30 cellular contexts compared by ENCODE assay signal in the genomic region with DNA sequence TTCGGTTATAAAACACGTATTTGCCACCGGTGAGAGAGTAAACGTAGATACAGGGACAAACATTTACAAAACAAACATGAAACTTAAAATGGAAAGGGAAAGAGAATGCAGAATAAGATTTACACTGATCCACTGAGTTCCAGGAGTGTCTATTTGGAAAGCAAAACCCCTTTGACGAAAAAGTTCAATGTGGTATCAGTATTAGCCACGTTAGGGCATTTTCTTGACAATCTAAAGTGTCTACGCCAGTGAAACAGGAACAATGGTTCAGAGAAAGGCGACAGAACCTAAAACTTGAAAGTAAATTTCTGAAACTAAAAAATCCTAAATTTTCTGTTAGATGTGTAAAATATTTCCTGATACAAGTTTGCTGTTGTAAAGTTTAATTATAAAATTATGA.
"Had no signal": no experiment of that assay in that cellular context is flagged by ENCODE, and none has a peak within 500 bp of the region (broad histone marks: within the 10 kb centered on the region; RNA-seq: fewer than 3 reads in every experiment).

No MANE protein-coding gene starts in this region.

- H3K27me3 ChIP-seq: adrenal gland, body of pancreas had no signal

- H3K36me3 ChIP-seq: adrenal gland had no signal

- DNase-seq: activated CD4-positive, alpha-beta memory T cell treated with anti-CD3 and anti-CD28 coated beads for 36 hours; activated CD4-positive, alpha-beta T cell treated with anti-CD3 and anti-CD28 coated beads for 36 hours; activated CD4-positive, alpha-beta T cell treated with anti-CD3 and anti-CD28 coated beads, Interleukin-2, amount 10 ng/mL, durations not matched to agents 24 days and 14 days; activated CD4-positive, CD25-positive, alpha-beta regulatory T cell; activated CD4-positive, CD25-positive, alpha-beta regulatory T cell treated with anti-CD3 and anti-CD28 coated beads, Interleukin-2, amount 50 U/mL, for 72 hours; activated CD8-positive, alpha-beta memory T cell treated with anti-CD3 and anti-CD28 coated beads, Interleukin-2, amount 10 ng/mL, durations not matched to agents 7 days and 5 days; activated CD8-positive, alpha-beta memory T cell treated with anti-CD3 and anti-CD28 coated beads, Interleukin-2, amount 50 U/mL, for 4 hours; activated CD8-positive, alpha-beta T cell treated with anti-CD3 and anti-CD28 coated beads, Interleukin-2, amount 10 ng/mL, durations not matched to agents 7 days and 5 days; activated effector memory CD4-positive, alpha-beta T cell treated with anti-CD3 and anti-CD28 coated beads, Interleukin-2, amount 50 U/mL, for 16 hours; activated naive CD4-positive, alpha-beta T cell treated with anti-CD3 and anti-CD28 coated beads for 36 hours; activated naive CD8-positive, alpha-beta T cell treated with anti-CD3 and anti-CD28 coated beads for 36 hours; activated naive CD8-positive, alpha-beta T cell treated with anti-CD3 and anti-CD28 coated beads, Interleukin-2, amount 50 U/mL, for 24 hours; activated T-cell treated with anti-CD3 and anti-CD28 coated beads, Interleukin-2, amount 50 U/mL, for 1 hour; activated T-cell treated with anti-CD3 and anti-CD28 coated beads, Interleukin-2, amount 50 U/mL, for 48 hours; adrenal gland; amygdala; aorta; body of pancreas; caudate nucleus; cortex of kidney; effector CD8-positive, alpha-beta T cell; foreskin fibroblast; head of caudate nucleus; T-helper 17 cell; T1000 had no signal

- FAIRE-seq: colon, endometrium, endothelial cell of umbilical vein, frontal cortex had no signal

- ATAC-seq: activated CD4-positive, alpha-beta T cell treated with anti-CD3 and anti-CD28 coated beads for 36 hours; activated CD8-positive, alpha-beta memory T cell treated with anti-CD3 and anti-CD28 coated beads, Interleukin-2, amount 10 ng/mL, durations not matched to agents 7 days and 5 days; activated CD8-positive, alpha-beta T cell treated with anti-CD3 and anti-CD28 coated beads, Interleukin-2, amount 10 ng/mL, durations not matched to agents 7 days and 5 days; activated naive CD8-positive, alpha-beta T cell treated with anti-CD3 and anti-CD28 coated beads, Interleukin-2, amount 50 U/mL, for 24 hours; body of pancreas; T-helper 17 cell had no signal

- H3K4me3 ChIP-seq: adrenal gland, body of pancreas had no signal

- H3K4me1 ChIP-seq: body of pancreas had no signal

- H3K9me3 ChIP-seq: adrenal gland, body of pancreas had no signal

- H3K27ac ChIP-seq: adrenal gland, body of pancreas, epithelial cell of prostate had no signal
